ENCODE assay signal across 27 cellular contexts in the genomic region with DNA sequence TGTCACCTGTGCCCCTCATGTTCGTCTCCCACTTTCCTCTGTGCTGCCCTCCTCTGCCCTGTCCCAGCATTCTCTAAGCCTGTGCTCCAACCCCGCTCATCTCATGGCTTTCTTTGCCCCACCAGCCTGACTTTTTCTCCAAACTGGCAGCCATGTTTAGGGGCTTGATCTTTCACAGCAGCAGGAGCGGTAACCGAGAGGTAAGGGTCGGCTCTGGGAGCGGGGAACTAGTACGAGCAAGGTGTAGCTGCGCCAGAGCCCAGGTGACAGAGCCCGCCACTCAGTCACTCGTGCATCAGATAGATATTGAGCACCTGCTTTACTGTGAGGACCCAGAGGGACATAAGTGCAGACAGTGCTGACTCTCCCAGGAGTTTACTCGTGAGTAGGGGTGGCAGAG. TPM values are rescaled to one million over a fixed set of nuclear protein-coding genes. Genes with fewer than 3 reads are reported as not detected.
DNase-seq lines count a peak whose midpoint lies in the region; ATAC-seq, FAIRE-seq and TF ChIP-seq lines count a peak whose summit lies in the region.
"Had no signal": no experiment of that assay in that cellular context is flagged by ENCODE, and none has a peak within 500 bp of the region (broad histone marks: within the 10 kb centered on the region; RNA-seq: fewer than 3 reads in every experiment).

No MANE protein-coding gene starts in this region.

- H4K20me1 ChIP-seq in K562 (replicated peaks; ENCODE audit: control insufficient read depth, insufficient read depth, low read length) = no peaks in the 10 kb centered on the region

- H3K4me3 Mint-ChIP-seq in activated naive CD8-positive, alpha-beta T cell = no peak overlapping the region
- H3K4me3 Mint-ChIP-seq in activated naive CD8-positive, alpha-beta T cell treated with anti-CD3 and anti-CD28 coated beads for 36 hours = no peak overlapping the region
- no peak overlapping the region for H3K4me3 Mint-ChIP-seq in mesothelial cell of epicardium
- H3K4me3 Mint-ChIP-seq: activated CD8-positive, alpha-beta T cell treated with anti-CD3 and anti-CD28 coated beads for 36 hours; endodermal cell had no signal

- no peaks in the 10 kb centered on the region for H3K79me1 ChIP-seq in mesenchymal stem cell (replicated peaks; ENCODE audit: low read length, poor library complexity, severe bottlenecking)

- no peak for TF ChIP-seq EP300 in K562 (IDR thresholded peaks at IDR 0.05; ENCODE audit: low read length)

- in situ Hi-C loops in K562 (cut with MboI) = no loop called here

- CTCF ChIA-PET in K562 (lab: Yijun Ruan, JAX; ENCODE audit: low intra/inter-chr PET ratio) = no interaction called here

- H3K27me3 ChIP-seq in K562 (ENCODE audit: control insufficient read depth in 2 of 2, insufficient read depth in 2 of 2, low read length in 2 of 2) (no peaks in the 10 kb centered on the region), mesenchymal stem cell (ENCODE audit: control insufficient read depth in 1 of 2, insufficient read depth in 1 of 2, low read length in 2 of 2) (no peaks in the 10 kb centered on the region)
- H3K27me3 ChIP-seq: breast epithelium, esophagus muscularis mucosa, transverse colon had no signal

- no peaks in the 10 kb centered on the region for H3K27me3 Mint-ChIP-seq in activated naive CD8-positive, alpha-beta T cell
- no peaks in the 10 kb centered on the region for H3K27me3 Mint-ChIP-seq in activated naive CD8-positive, alpha-beta T cell treated with anti-CD3 and anti-CD28 coated beads for 36 hours
- H3K27me3 Mint-ChIP-seq in mesothelial cell of epicardium (ENCODE audit: low read depth) = no peaks in the 10 kb centered on the region
- H3K27me3 Mint-ChIP-seq: activated CD8-positive, alpha-beta T cell treated with anti-CD3 and anti-CD28 coated beads for 36 hours had no signal

- H3K27ac Mint-ChIP-seq in activated naive CD8-positive, alpha-beta T cell = peak overlapping the region; percentile 17
- H3K27ac Mint-ChIP-seq in activated naive CD8-positive, alpha-beta T cell treated with anti-CD3 and anti-CD28 coated beads for 36 hours = no peak overlapping the region
- H3K27ac Mint-ChIP-seq in mesothelial cell of epicardium = no peak overlapping the region
- H3K27ac Mint-ChIP-seq: activated CD8-positive, alpha-beta T cell treated with anti-CD3 and anti-CD28 coated beads for 36 hours had no signal

- 95% methylated on average over 11 of the region's 11 CpGs for whole genome bisulfite sequencing in K562 (ENCODE audit: insufficient coverage, low coverage, missing lambda C conversion rate)
- WGBS in mesenchymal stem cell = 95% methylated on average over 11 of the region's 11 CpGs

- H3K4me2 ChIP-seq in K562 (ENCODE audit: insufficient read depth, low read length) (0 out of 2 replicates have a peak overlapping the region, but pooled peaks have one; percentile 4), mesenchymal stem cell (ENCODE audit: low read length, poor library complexity, severe bottlenecking) (no peak overlapping the region)
- H3K4me2 ChIP-seq: KMS-11 had no signal

- no peak for TF ChIP-seq POLR2A in K562 (conservative IDR thresholded peaks at IDR 0.05)

- H3K27ac ChIP-seq in K562 (ENCODE audit: extremely low read depth, low read depth, low read length) (peak overlapping the region; percentile 80; the same call in 2 of the 3 replicates), mesenchymal stem cell (ENCODE audit: low read length, poor library complexity, severe bottlenecking) (no peak overlapping the region), substantia nigra (ENCODE audit: low read depth, low read length, poor library complexity, severe bottlenecking) (peak overlapping the region; percentile 43)
- H3K27ac ChIP-seq: breast epithelium, coronary artery, esophagus muscularis mucosa, KMS-11 had no signal

- peaks cover 6% of the 10 kb centered on the region; the same call in 2 of the 3 replicates for H3K79me2 ChIP-seq in K562 (ENCODE audit: control insufficient read depth, insufficient read depth, low read length)

- no peaks in the 10 kb centered on the region for H3K4me1 Mint-ChIP-seq in activated naive CD8-positive, alpha-beta T cell (ENCODE audit: low read depth)
- no peaks in the 10 kb centered on the region for H3K4me1 Mint-ChIP-seq in activated naive CD8-positive, alpha-beta T cell treated with anti-CD3 and anti-CD28 coated beads for 36 hours
- H3K4me1 Mint-ChIP-seq in mesothelial cell of epicardium = no peaks in the 10 kb centered on the region
- H3K4me1 Mint-ChIP-seq: endodermal cell had no signal

- no peak for FAIRE-seq in K562 (lab: Jason Lieb, UNC)
- FAIRE-seq: G401.6, GM18507, islet of Langerhans had no signal

- H3K36me3 Mint-ChIP-seq in activated naive CD8-positive, alpha-beta T cell = no peaks in the 10 kb centered on the region
- peaks cover 16% of the 10 kb centered on the region for H3K36me3 Mint-ChIP-seq in activated naive CD8-positive, alpha-beta T cell treated with anti-CD3 and anti-CD28 coated beads for 36 hours
- peaks cover 41% of the 10 kb centered on the region for H3K36me3 Mint-ChIP-seq in mesothelial cell of epicardium

- H3K9me3 Mint-ChIP-seq in activated naive CD8-positive, alpha-beta T cell (ENCODE audit: low read depth) = no peaks in the 10 kb centered on the region
- no peaks in the 10 kb centered on the region for H3K9me3 Mint-ChIP-seq in activated naive CD8-positive, alpha-beta T cell treated with anti-CD3 and anti-CD28 coated beads for 36 hours
- H3K9me3 Mint-ChIP-seq in mesothelial cell of epicardium = no peaks in the 10 kb centered on the region
- H3K9me3 Mint-ChIP-seq: activated CD8-positive, alpha-beta T cell treated with anti-CD3 and anti-CD28 coated beads for 36 hours; endodermal cell had no signal

- H3K4me3 ChIP-seq in K562 (no peak overlapping the region), mesenchymal stem cell (ENCODE audit: insufficient read depth in 1 of 2, low read depth in 1 of 2, low read length in 2 of 2) (no peak overlapping the region)
- H3K4me3 ChIP-seq: breast epithelium, coronary artery, esophagus muscularis mucosa, transverse colon had no signal

- H2BK120ac ChIP-seq in mesenchymal stem cell (ENCODE audit: low read depth, low read length) = no peak overlapping the region

- POLR2A ChIA-PET in K562 (lab: Yijun Ruan, JAX) = interaction anchor here (0.7 to 4.7 kb wide), 4 partner anchors 9 to 556 kb away, joined by 3 to 54 read pairs (median 6); a partner anchor contains a TSS

- no peak for DNase-seq in activated naive CD8-positive, alpha-beta T cell treated with anti-CD3 and anti-CD28 coated beads for 36 hours
- DNase-seq in K562 (ENCODE audit: extremely low read depth in 1 of 4, low spot score in 3 of 4) (no peak), mesenchymal stem cell (no peak), substantia nigra (lab: John Stamatoyannopoulos, UW) (no peak), mesothelial cell of epicardium (ENCODE audit: low spot score in 2 of 2, unreplicated experiment in 2 of 2) (no peak)
- no peak for DNase-seq in effector CD8-positive, alpha-beta T cell (lab: John Stamatoyannopoulos, UW)
- DNase-seq: activated CD8-positive, alpha-beta T cell treated with anti-CD3 and anti-CD28 coated beads for 36 hours; activated effector memory CD4-positive, alpha-beta T cell treated with anti-CD3 and anti-CD28 coated beads, Interleukin-2, amount 50 U/mL, for 16 hours; amniotic stem cell; DMS53; endodermal cell; foreskin melanocyte; GOT3; NCI-H1417 treated with DMSO at 0.1 percent for 48 hours; PC-3; SHP77 treated with DMSO at 0.1 percent for 48 hours had no signal

- H3K9me3 ChIP-seq in K562 (replicated peaks; ENCODE audit: control insufficient read depth, insufficient read depth, low read depth, low read length) (no peaks in the 10 kb centered on the region), mesenchymal stem cell (ENCODE audit: control insufficient read depth, low read length) (no peaks in the 10 kb centered on the region)
- H3K9me3 ChIP-seq: breast epithelium, esophagus muscularis mucosa, transverse colon had no signal

- H2AFZ ChIP-seq in K562 (ENCODE audit: low read depth, low read length) (no peak overlapping the region), mesenchymal stem cell (ENCODE audit: low read depth, low read length) (no peak overlapping the region)

- H2BK12ac ChIP-seq in mesenchymal stem cell (ENCODE audit: low read length in 2 of 2) = peak overlapping the region in 1 of 2 experiments; percentile 79

- peak overlapping the region in 1 of 2 experiments; percentile 81 for H3K18ac ChIP-seq in mesenchymal stem cell (ENCODE audit: low read depth in 1 of 2, low read length in 2 of 2)

- TF ChIP-seq RAD21 in K562 (CRISPR knock-in tag; conservative IDR thresholded peaks at IDR 0.05 in 1 of 2, IDR thresholded peaks at IDR 0.05 in 1 of 2) = no peak

- H4K8ac ChIP-seq in mesenchymal stem cell (ENCODE audit: low read length) = peak overlapping the region; percentile 33

- H3K4me1 ChIP-seq in K562 (replicated peaks in 1 of 2; ENCODE audit: control insufficient read depth in 2 of 2, insufficient read depth in 2 of 2, low read length in 2 of 2) (peaks cover 19 to 33% of the 10 kb centered on the region in 2 experiments), mesenchymal stem cell (ENCODE audit: control insufficient read depth, insufficient read depth, low read depth, low read length) (peaks cover 17% of the 10 kb centered on the region)
- H3K4me1 ChIP-seq: breast epithelium, transverse colon had no signal

- no peak overlapping the region for H3K4ac ChIP-seq in mesenchymal stem cell (ENCODE audit: low read depth in 1 of 2, low read length in 2 of 2)

- H3K36me3 ChIP-seq in K562 (ENCODE audit: control insufficient read depth, insufficient read depth, low read length) = peaks cover 100% of the 10 kb centered on the region
- H3K36me3 ChIP-seq in mesenchymal stem cell (ENCODE audit: control insufficient read depth in 1 of 2, insufficient read depth in 2 of 2, low read depth in 1 of 2, low read length in 2 of 2) = peaks cover 66 to 97% of the 10 kb centered on the region in 2 experiments

- no peaks in the 10 kb centered on the region for H3K9me1 ChIP-seq in K562 (ENCODE audit: control insufficient read depth, insufficient read depth, low read length)

- no peak overlapping the region for H2BK15ac ChIP-seq in mesenchymal stem cell (ENCODE audit: low read depth, poor library complexity, severe bottlenecking)

- no peak overlapping the region for H2BK5ac ChIP-seq in mesenchymal stem cell (ENCODE audit: low read depth, low read length, poor library complexity, severe bottlenecking)

- H3K14ac ChIP-seq in mesenchymal stem cell (ENCODE audit: low read length in 2 of 2) = no peak overlapping the region

- TF ChIP-seq CTCF in K562 (IDR thresholded peaks at IDR 0.05 in 2 of 3, conservative IDR thresholded peaks at IDR 0.05 in 1 of 3; ENCODE audit: insufficient read depth in 2 of 3, low read depth in 1 of 3, low read length in 3 of 3) (no peak), mesothelial cell of epicardium (IDR thresholded peaks at IDR 0.05; ENCODE audit: unreplicated experiment) (no peak)

- H4K91ac ChIP-seq in mesenchymal stem cell (ENCODE audit: low read length) = no peak overlapping the region

- H3K23ac ChIP-seq in mesenchymal stem cell (ENCODE audit: low read length in 2 of 2) = no peak overlapping the region

- no peak overlapping the region for H2AK5ac ChIP-seq in mesenchymal stem cell (ENCODE audit: low read length, severe bottlenecking)

- intact Hi-C loops in K562 (cut with micrococcal nuclease) = no loop called here

- BruUV-seq in K562 (replicated peaks; lab: Mats Ljungman, UMichigan) = no TSS peak

- ATAC-seq in K562 (no peak), HG02642 (IDR thresholded peaks at IDR 0.05; ENCODE audit: poor library complexity, unreplicated experiment) (no peak)
- ATAC-seq: activated CD4-positive, CD25-positive, alpha-beta regulatory T cell treated with anti-CD3 and anti-CD28 coated beads, Interleukin-2, amount 50 U/mL, for 24 hours; activated CD8-positive, alpha-beta T cell treated with anti-CD3 and anti-CD28 coated beads for 36 hours; PC-3 had no signal

- H3K9ac ChIP-seq in K562 (ENCODE audit: insufficient read depth in 1 of 2, low read depth in 2 of 2, low read length in 2 of 2) (peak overlapping the region in 1 of 2 experiments; percentile 13; a peak in 3 of 4 replicates), mesenchymal stem cell (ENCODE audit: low read length) (no peak overlapping the region)
- H3K9ac ChIP-seq: KMS-11 had no signal

RNA-seq across cellular contexts. Expression of a gene that starts 13.4 kb away (rescaled TPM):
- 10 to 100 TPM; 69.1 to 74.1 TPM for total RNA-seq in activated naive CD8-positive, alpha-beta T cell treated with anti-CD3 and anti-CD28 coated beads for 36 hours
- 447 and 1,128 TPM in 2 replicates for total RNA-seq in K562 (2011; cell fraction: chromatin; rRNA removed; ENCODE audit: low replicate concordance)
- total RNA-seq in K562 (2011; cell fraction: nucleolus; rRNA removed) = 692 and 704 TPM in 2 replicates
- 460 and 506 TPM in 2 replicates for total RNA-seq in K562 (2011; cell fraction: nucleoplasm; rRNA removed)
- total RNA-seq in K562 (2014; rRNA removed) (35.0 and 53.7 TPM in 2 replicates), K562 (2014; rRNA removed; fragmentation: Illumina TruSeq; extraction: Trizol) (20.6 and 25.0 TPM in 2 replicates), K562 (2015; rRNA removed; fragmentation: Illumina TruSeq; extraction: Trizol) (43.3 and 43.4 TPM in 2 replicates), K562 (2021) (116 and 151 TPM in 2 replicates), mesothelial cell of epicardium (89.0 to 104 TPM (median 101 TPM) in 3 replicates)
- polyA plus RNA-seq in K562 (2011; rRNA removed) (71.7 and 195 TPM in 2 replicates), K562 (2014; fragmentation: Illumina TruSeq; extraction: Trizol) (130 and 131 TPM in 2 replicates), K562 (2014; fragmentation: Nextera tagmentation; extraction: Ambion mirVana) (10 to 100 TPM in 1 of 2 experiments, 1 to 10 TPM in 1; 7.3 to 13.7 TPM), K562 (2014; rRNA removed) (114 and 121 TPM in 2 replicates)
- polyA plus RNA-seq in K562 (2011; cell fraction: cytosol; rRNA removed) = 119 and 133 TPM in 2 replicates
- polyA plus RNA-seq in K562 (2011; cell fraction: nucleus; rRNA removed) = 1,870 and 1,995 TPM in 2 replicates
- 92.0 and 210 TPM in 2 replicates for polyA plus RNA-seq in K562 (2012)
- 30.7 and 41.4 TPM in 2 replicates for polyA minus RNA-seq in K562 (2011; rRNA and poly(A)+ RNA removed)
- 71.5 and 84.4 TPM in 2 replicates for polyA minus RNA-seq in K562 (2011; cell fraction: cytosol; rRNA and poly(A)+ RNA removed)
- 264 and 379 TPM in 2 replicates for polyA minus RNA-seq in K562 (2011; cell fraction: nucleus; rRNA and poly(A)+ RNA removed)
- 23.9 TPM for polyA plus RNA-seq in mesenchymal stem cell (2013, experiment 1 of 2)
- 23.2 TPM for polyA plus RNA-seq in mesenchymal stem cell (2013, experiment 2 of 2)

RNA-seq across cellular contexts. Expression of a gene that starts 15.9 kb away (rescaled TPM):
- total RNA-seq in activated naive CD8-positive, alpha-beta T cell treated with anti-CD3 and anti-CD28 coated beads for 36 hours = 10 to 100 TPM; 38.4 to 44.3 TPM
- 27.3 and 60.3 TPM in 2 replicates for total RNA-seq in K562 (2011; cell fraction: chromatin; rRNA removed; ENCODE audit: low replicate concordance)
- total RNA-seq in K562 (2011; cell fraction: nucleolus; rRNA removed) = 59.5 and 62.4 TPM in 2 replicates
- total RNA-seq in K562 (2011; cell fraction: nucleoplasm; rRNA removed) = 46.9 and 47.9 TPM in 2 replicates
- total RNA-seq in K562 (2014; rRNA removed) (54.1 and 64.9 TPM in 2 replicates), K562 (2014; rRNA removed; fragmentation: Illumina TruSeq; extraction: Trizol) (28.2 and 33.0 TPM in 2 replicates), K562 (2015; rRNA removed; fragmentation: Illumina TruSeq; extraction: Trizol) (36.6 and 36.9 TPM in 2 replicates), K562 (2021) (42.6 and 43.0 TPM in 2 replicates), mesothelial cell of epicardium (11.5 to 12.4 TPM (median 11.9 TPM) in 3 replicates)
- polyA plus RNA-seq in K562 (2011; rRNA removed) (30.8 and 33.4 TPM in 2 replicates), K562 (2014; fragmentation: Illumina TruSeq; extraction: Trizol) (51.7 and 54.2 TPM in 2 replicates), K562 (2014; fragmentation: Nextera tagmentation; extraction: Ambion mirVana) (10 to 100 TPM; 14.9 to 21.3 TPM), K562 (2014; rRNA removed) (55.8 and 65.8 TPM in 2 replicates)
- 37.1 and 49.7 TPM in 2 replicates for polyA plus RNA-seq in K562 (2011; cell fraction: cytosol; rRNA removed)
- polyA plus RNA-seq in K562 (2011; cell fraction: nucleus; rRNA removed) = 37.0 and 41.5 TPM in 2 replicates
- 29.7 and 31.4 TPM in 2 replicates for polyA plus RNA-seq in K562 (2012)
- 21.5 and 26.2 TPM in 2 replicates for polyA minus RNA-seq in K562 (2011; rRNA and poly(A)+ RNA removed)
- polyA minus RNA-seq in K562 (2011; cell fraction: cytosol; rRNA and poly(A)+ RNA removed) = 10.3 and 15.1 TPM in 2 replicates
- 28.9 and 44.4 TPM in 2 replicates for polyA minus RNA-seq in K562 (2011; cell fraction: nucleus; rRNA and poly(A)+ RNA removed)
- polyA plus RNA-seq in mesenchymal stem cell (2013, experiment 1 of 2) = 7.3 TPM
- 7.2 TPM for polyA plus RNA-seq in mesenchymal stem cell (2013, experiment 2 of 2)

RNA-seq across cellular contexts. Expression of a gene that starts 18.6 kb away (rescaled TPM):
- total RNA-seq in activated naive CD8-positive, alpha-beta T cell treated with anti-CD3 and anti-CD28 coated beads for 36 hours = 10 to 100 TPM; 62.7 to 65.5 TPM
- 131 and 331 TPM in 2 replicates for total RNA-seq in K562 (2011; cell fraction: chromatin; rRNA removed; ENCODE audit: low replicate concordance)
- 205 and 228 TPM in 2 replicates for total RNA-seq in K562 (2011; cell fraction: nucleolus; rRNA removed)
- total RNA-seq in K562 (2011; cell fraction: nucleoplasm; rRNA removed) = 113 and 152 TPM in 2 replicates
- 59.8 and 65.2 TPM in 2 replicates for total RNA-seq in K562 (2014; rRNA removed)
- 19.2 and 22.6 TPM in 2 replicates for total RNA-seq in K562 (2014; rRNA removed; fragmentation: Illumina TruSeq; extraction: Trizol)
- 47.7 and 52.5 TPM in 2 replicates for total RNA-seq in K562 (2015; rRNA removed; fragmentation: Illumina TruSeq; extraction: Trizol)
- 79.0 and 79.3 TPM in 2 replicates for total RNA-seq in K562 (2021)
- polyA plus RNA-seq in K562 (2011; rRNA removed) = 43.7 and 56.7 TPM in 2 replicates
- polyA plus RNA-seq in K562 (2011; cell fraction: cytosol; rRNA removed) = 46.7 and 62.9 TPM in 2 replicates
- 163 and 164 TPM in 2 replicates for polyA plus RNA-seq in K562 (2011; cell fraction: nucleus; rRNA removed)
- polyA plus RNA-seq in K562 (2012) = 75.1 and 75.7 TPM in 2 replicates
- 35.7 and 46.7 TPM in 2 replicates for polyA plus RNA-seq in K562 (2014; fragmentation: Illumina TruSeq; extraction: Trizol)
- polyA plus RNA-seq in K562 (2014; fragmentation: Nextera tagmentation; extraction: Ambion mirVana) = 10 to 100 TPM; 22.4 to 23.1 TPM
- 54.5 and 55.5 TPM in 2 replicates for polyA plus RNA-seq in K562 (2014; rRNA removed)
- polyA minus RNA-seq in K562 (2011; rRNA and poly(A)+ RNA removed) = 51.9 and 58.7 TPM in 2 replicates
- polyA minus RNA-seq in K562 (2011; cell fraction: cytosol; rRNA and poly(A)+ RNA removed) = 50.4 and 51.9 TPM in 2 replicates
- polyA minus RNA-seq in K562 (2011; cell fraction: nucleus; rRNA and poly(A)+ RNA removed) = 51.0 and 77.4 TPM in 2 replicates
- 30.4 TPM for polyA plus RNA-seq in mesenchymal stem cell (2013, experiment 1 of 2)
- 28.6 TPM for polyA plus RNA-seq in mesenchymal stem cell (2013, experiment 2 of 2)
- 75.8 to 79.7 TPM (median 79.3 TPM) in 3 replicates for total RNA-seq in mesothelial cell of epicardium

RNA-seq across cellular contexts. Expression of a gene that starts 32.2 kb away (rescaled TPM):
- total RNA-seq in activated naive CD8-positive, alpha-beta T cell treated with anti-CD3 and anti-CD28 coated beads for 36 hours = 1 to 10 TPM; 2.1 to 2.5 TPM
- total RNA-seq in K562 (2011; cell fraction: chromatin; rRNA removed; ENCODE audit: low replicate concordance) = 3.7 and 18.5 TPM in 2 replicates
- 5.1 and 10.8 TPM in 2 replicates for total RNA-seq in K562 (2011; cell fraction: nucleolus; rRNA removed)
- 3.3 and 6.0 TPM in 2 replicates for total RNA-seq in K562 (2011; cell fraction: nucleoplasm; rRNA removed)
- total RNA-seq in K562 (2014; rRNA removed) (0.86 and 1.6 TPM in 2 replicates), K562 (2014; rRNA removed; fragmentation: Illumina TruSeq; extraction: Trizol) (0.73 and 1.1 TPM in 2 replicates), K562 (2015; rRNA removed; fragmentation: Illumina TruSeq; extraction: Trizol) (0.72 and 1.1 TPM in 2 replicates), K562 (2021) (1.3 and 2.6 TPM in 2 replicates), mesothelial cell of epicardium (26.5 to 32.6 TPM (median 29.4 TPM) in 3 replicates)
- polyA plus RNA-seq in K562 (2011; rRNA removed) (0.38 and 1.0 TPM in 2 replicates), K562 (2014; fragmentation: Illumina TruSeq; extraction: Trizol) (0.55 and 0.66 TPM in 2 replicates), K562 (2014; fragmentation: Nextera tagmentation; extraction: Ambion mirVana) (under 1 TPM; 0.82 to 0.91 TPM), K562 (2014; rRNA removed) (0.78 and 2.5 TPM in 2 replicates)
- 0.83 and 1.2 TPM in 2 replicates for polyA plus RNA-seq in K562 (2011; cell fraction: cytosol; rRNA removed)
- polyA plus RNA-seq in K562 (2011; cell fraction: nucleus; rRNA removed) = 4.8 and 6.6 TPM in 2 replicates
- 1.1 and 2.8 TPM in 2 replicates for polyA plus RNA-seq in K562 (2012)
- polyA minus RNA-seq in K562 (2011; rRNA and poly(A)+ RNA removed) = 0.14 and 0.45 TPM in 2 replicates
- polyA minus RNA-seq in K562 (2011; cell fraction: cytosol; rRNA and poly(A)+ RNA removed) = 0.86 and 2.5 TPM in 2 replicates
- 4.0 and 4.3 TPM in 2 replicates for polyA minus RNA-seq in K562 (2011; cell fraction: nucleus; rRNA and poly(A)+ RNA removed)
- 5.5 TPM for polyA plus RNA-seq in mesenchymal stem cell (2013, experiment 1 of 2)
- polyA plus RNA-seq in mesenchymal stem cell (2013, experiment 2 of 2) = 5.3 TPM

RNA-seq across cellular contexts. Expression of a gene that starts 38.2 kb away (rescaled TPM):
- 10 to 100 TPM; 23.3 to 23.6 TPM for total RNA-seq in activated naive CD8-positive, alpha-beta T cell treated with anti-CD3 and anti-CD28 coated beads for 36 hours
- total RNA-seq in K562 (2011; cell fraction: chromatin; rRNA removed; ENCODE audit: low replicate concordance) = 100 and 115 TPM in 2 replicates
- 74.7 and 75.5 TPM in 2 replicates for total RNA-seq in K562 (2011; cell fraction: nucleolus; rRNA removed)
- total RNA-seq in K562 (2011; cell fraction: nucleoplasm; rRNA removed) = 86.9 and 97.7 TPM in 2 replicates
- total RNA-seq in K562 (2014; rRNA removed) = 38.1 and 41.2 TPM in 2 replicates
- 17.0 and 18.0 TPM in 2 replicates for total RNA-seq in K562 (2014; rRNA removed; fragmentation: Illumina TruSeq; extraction: Trizol)
- total RNA-seq in K562 (2015; rRNA removed; fragmentation: Illumina TruSeq; extraction: Trizol) = 16.7 and 23.7 TPM in 2 replicates
- 44.0 and 45.9 TPM in 2 replicates for total RNA-seq in K562 (2021)
- polyA plus RNA-seq in K562 (2011; rRNA removed) = 28.5 and 39.6 TPM in 2 replicates
- 17.6 and 22.6 TPM in 2 replicates for polyA plus RNA-seq in K562 (2011; cell fraction: cytosol; rRNA removed)
- polyA plus RNA-seq in K562 (2011; cell fraction: nucleus; rRNA removed) = 232 and 244 TPM in 2 replicates
- polyA plus RNA-seq in K562 (2012) = 41.3 and 51.9 TPM in 2 replicates
- polyA plus RNA-seq in K562 (2014; fragmentation: Illumina TruSeq; extraction: Trizol) = 22.3 and 24.7 TPM in 2 replicates
- 10 to 100 TPM; 11.1 to 12.2 TPM for polyA plus RNA-seq in K562 (2014; fragmentation: Nextera tagmentation; extraction: Ambion mirVana)
- 45.2 and 51.4 TPM in 2 replicates for polyA plus RNA-seq in K562 (2014; rRNA removed)
- 10.3 and 13.1 TPM in 2 replicates for polyA minus RNA-seq in K562 (2011; rRNA and poly(A)+ RNA removed)
- polyA minus RNA-seq in K562 (2011; cell fraction: cytosol; rRNA and poly(A)+ RNA removed) = 9.4 and 12.6 TPM in 2 replicates
- 25.3 and 29.9 TPM in 2 replicates for polyA minus RNA-seq in K562 (2011; cell fraction: nucleus; rRNA and poly(A)+ RNA removed)
- polyA plus RNA-seq in mesenchymal stem cell (2013, experiment 1 of 2) = 5.6 TPM
- 5.7 TPM for polyA plus RNA-seq in mesenchymal stem cell (2013, experiment 2 of 2)
- 18.6 to 21.5 TPM (median 20.2 TPM) in 3 replicates for total RNA-seq in mesothelial cell of epicardium
